Comparison of ENCODE assay signal across 31 cellular contexts in the genomic region with DNA sequence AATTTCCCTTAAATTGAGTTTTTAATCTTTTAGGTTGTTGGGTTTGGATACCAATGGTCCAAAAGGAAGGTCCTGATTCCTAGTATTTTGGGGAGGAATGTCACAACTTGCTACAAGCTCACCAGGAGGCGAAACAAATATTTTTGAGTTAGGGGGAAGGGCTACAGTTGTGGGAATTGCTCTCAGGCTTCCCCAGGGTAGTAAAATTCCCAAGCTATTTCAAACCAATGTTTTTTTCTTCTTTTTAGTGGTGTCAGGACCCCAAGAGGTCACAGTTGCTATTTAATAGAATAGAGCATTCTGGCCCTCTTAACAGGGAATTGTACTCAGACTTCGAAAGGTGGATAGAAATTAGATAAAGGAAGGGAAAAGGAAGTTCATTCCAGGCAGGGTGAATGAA.
"Had no signal": no experiment of that assay in that cellular context is flagged by ENCODE, and none has a peak within 500 bp of the region (broad histone marks: within the 10 kb centered on the region; RNA-seq: fewer than 3 reads in every experiment).

No MANE protein-coding gene starts in this region.

- H3K36me3 Mint-ChIP-seq: activated naive CD8-positive, alpha-beta T cell treated with anti-CD3 and anti-CD28 coated beads for 36 hours; mesothelial cell of epicardium had no signal

- H3K27me3 ChIP-seq: adrenal gland, body of pancreas, cardiac muscle cell, dorsolateral prefrontal cortex, heart left ventricle, left lung, pancreas, uterus had no signal

- H3K4me3 Mint-ChIP-seq: activated CD4-positive, alpha-beta T cell treated with anti-CD3 and anti-CD28 coated beads for 36 hours; activated naive CD8-positive, alpha-beta T cell treated with anti-CD3 and anti-CD28 coated beads for 36 hours; effector memory CD8-positive, alpha-beta T cell; mesothelial cell of epicardium; naive thymus-derived CD4-positive, alpha-beta T cell; neural crest cell; T-helper 2 cell treated with Interferon-gamma antibody and Interleukin-4, amounts not matched to agents 5 μg/mL and 100 μg/mL, for 36 hours had no signal

- ATAC-seq: activated CD4-positive, alpha-beta T cell treated with anti-CD3 and anti-CD28 coated beads for 36 hours; body of pancreas; effector memory CD8-positive, alpha-beta T cell; esophagus mucosa; heart left ventricle; left lung; naive thymus-derived CD4-positive, alpha-beta T cell; pancreas had no signal

- H3K36me3 ChIP-seq: adrenal gland, cardiac muscle cell, heart left ventricle, left lung, pancreas, prostate gland, uterus had no signal

- H3K27ac Mint-ChIP-seq: activated CD4-positive, alpha-beta T cell treated with anti-CD3 and anti-CD28 coated beads for 36 hours; activated naive CD8-positive, alpha-beta T cell treated with anti-CD3 and anti-CD28 coated beads for 36 hours; effector memory CD8-positive, alpha-beta T cell; mesothelial cell of epicardium; naive thymus-derived CD4-positive, alpha-beta T cell; T-helper 2 cell treated with Interferon-gamma antibody and Interleukin-4, amounts not matched to agents 5 μg/mL and 100 μg/mL, for 36 hours had no signal

- H3K27me3 Mint-ChIP-seq: activated CD4-positive, alpha-beta T cell treated with anti-CD3 and anti-CD28 coated beads for 36 hours; activated naive CD8-positive, alpha-beta T cell treated with anti-CD3 and anti-CD28 coated beads for 36 hours; effector memory CD8-positive, alpha-beta T cell; naive thymus-derived CD4-positive, alpha-beta T cell had no signal

- DNase-seq: activated CD4-positive, alpha-beta T cell treated with anti-CD3 and anti-CD28 coated beads for 36 hours; activated CD4-positive, alpha-beta T cell treated with anti-CD3 and anti-CD28 coated beads, Interleukin-2, amount 50 U/mL, for 48 hours; activated CD4-positive, CD25-positive, alpha-beta regulatory T cell; activated CD8-positive, alpha-beta memory T cell treated with anti-CD3 and anti-CD28 coated beads for 24 hours; activated effector memory CD4-positive, alpha-beta T cell treated with Interleukin-2 at 50 U/mL for 16 hours; activated naive CD4-positive, alpha-beta T cell treated with Interleukin-2 at 50 U/mL for 16 hours; activated naive CD8-positive, alpha-beta T cell treated with anti-CD3 and anti-CD28 coated beads for 36 hours; adrenal gland; aorta; body of pancreas; dorsolateral prefrontal cortex; effector memory CD8-positive, alpha-beta T cell; foreskin fibroblast; heart left ventricle; hypothalamus; left lung; naive thymus-derived CD4-positive, alpha-beta T cell; nucleus accumbens; pancreas; stimulated activated CD4-positive, alpha-beta T cell treated with anti-CD3 and anti-CD28 coated beads, Interleukin-15, amount 100 ng/mL, for 24 hours; stimulated activated naive CD4-positive, alpha-beta T cell treated with Interleukin-2 at 50 U/mL for 16 hours; T-helper 1 cell; trophoblast cell; uterus had no signal

- H3K4me1 ChIP-seq: adrenal gland, uterus had no signal

- H3K4me1 Mint-ChIP-seq: activated CD4-positive, alpha-beta T cell treated with anti-CD3 and anti-CD28 coated beads for 36 hours had no signal

- H3K27ac ChIP-seq: adrenal gland, body of pancreas, cardiac muscle cell, coronary artery, dorsolateral prefrontal cortex, heart left ventricle, left lung, pancreas, prostate gland, uterus had no signal

- H3K9me3 Mint-ChIP-seq: activated naive CD8-positive, alpha-beta T cell treated with anti-CD3 and anti-CD28 coated beads for 36 hours; effector memory CD8-positive, alpha-beta T cell; neural crest cell had no signal

- H3K9me3 ChIP-seq: adrenal gland, body of pancreas, heart left ventricle, pancreas, prostate gland, uterus had no signal

- H3K4me3 ChIP-seq: adrenal gland, body of pancreas, cardiac muscle cell, coronary artery, dorsolateral prefrontal cortex, heart left ventricle, left lung, pancreas, prostate gland, uterus had no signal
